18 cellular contexts compared by ENCODE assay signal in the genomic region with DNA sequence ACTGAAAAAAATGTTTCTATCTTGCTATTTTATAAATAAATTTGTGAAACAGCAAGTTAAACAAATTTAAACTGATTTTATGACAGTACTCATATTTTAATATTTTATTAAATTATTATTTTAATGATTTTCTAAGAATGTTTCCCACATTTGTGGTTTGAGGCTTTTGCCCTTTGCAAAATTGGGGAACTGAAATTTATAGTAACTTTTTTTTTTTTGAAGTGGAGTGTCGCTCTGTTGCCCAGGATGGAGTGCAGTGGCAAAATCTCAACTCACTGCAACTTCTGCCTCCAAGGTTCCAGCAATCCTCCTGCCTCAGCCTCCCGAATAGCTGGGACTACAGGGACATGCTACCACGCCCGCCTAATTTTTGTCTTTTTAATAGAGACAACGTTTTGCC. TPM values are rescaled to one million over a fixed set of nuclear protein-coding genes. Genes with fewer than 3 reads are reported as not detected.
A peak's percentile ranks its signal among the peaks of the same experiment; 100 is the strongest.
DNase-seq lines count a peak whose midpoint lies in the region; ATAC-seq, FAIRE-seq and TF ChIP-seq lines count a peak whose summit lies in the region.
"Had no signal": no experiment of that assay in that cellular context is flagged by ENCODE, and none has a peak within 500 bp of the region (broad histone marks: within the 10 kb centered on the region; RNA-seq: fewer than 3 reads in every experiment).

No MANE protein-coding gene starts in this region.

- H3K27me3 ChIP-seq in Karpas-422 (ENCODE audit: low read length): no peaks in the 10 kb centered on the region
- no peaks in the 10 kb centered on the region for H3K27me3 ChIP-seq in neuronal stem cell (ENCODE audit: control insufficient read depth in 3 of 3, insufficient read depth in 3 of 3, low read depth in 1 of 3, low read length in 3 of 3)
- H3K27me3 ChIP-seq in osteoblast (ENCODE audit: insufficient read depth, low read length): peaks cover 16% of the 10 kb centered on the region
- H3K27me3 ChIP-seq: BLaER1 had no signal

- no peak for TF ChIP-seq POLR2A in GM12891 (IDR thresholded peaks at IDR 0.05; ENCODE audit: low read depth, low read length)

- no peak overlapping the region for H4K8ac ChIP-seq in neuronal stem cell (ENCODE audit: low read depth, low read length)

- H3K27ac Mint-ChIP-seq in activated B cell treated with CpG ODN at 0.5 μM for 24 hours: peak overlapping the region; percentile 21
- H3K27ac Mint-ChIP-seq: CD8-positive, alpha-beta T cell had no signal

- H2BK12ac ChIP-seq in neuronal stem cell (ENCODE audit: low read length): no peak overlapping the region

- peaks cover 8% of the 10 kb centered on the region for H3K4me1 Mint-ChIP-seq in activated B cell treated with CpG ODN at 0.5 μM for 24 hours

- H3K4me2 ChIP-seq in Karpas-422 (ENCODE audit: low read depth, low read length, poor library complexity, severe bottlenecking): no peak overlapping the region
- no peak overlapping the region for H3K4me2 ChIP-seq in neuronal stem cell (ENCODE audit: insufficient read depth, low read length, poor library complexity, severe bottlenecking)
- no peak overlapping the region for H3K4me2 ChIP-seq in osteoblast (ENCODE audit: insufficient read depth, low read length)

- H4K20me1 ChIP-seq in Karpas-422 (ENCODE audit: insufficient read depth, low read depth, low read length) (no peaks in the 10 kb centered on the region), osteoblast (ENCODE audit: insufficient read depth, low read length) (no peaks in the 10 kb centered on the region)
- H4K20me1 ChIP-seq: BLaER1 had no signal

- no peak overlapping the region for H3K23ac ChIP-seq in neuronal stem cell (ENCODE audit: low read depth, low read length, poor library complexity)

- intact Hi-C loops in activated B cell treated with CpG ODN at 0.5 μM for 24 hours (cut with micrococcal nuclease): loop anchor here (1.0 kb wide), 1 partner anchor 22 kb away; the partner anchor contains the start of gene LYSMD3

- no peak overlapping the region for H3K18ac ChIP-seq in neuronal stem cell (ENCODE audit: low read length)

- no peaks in the 10 kb centered on the region for H3K9me2 ChIP-seq in Karpas-422 (replicated peaks; ENCODE audit: insufficient read depth, low read length)

- H3K79me1 ChIP-seq in neuronal stem cell (ENCODE audit: low read depth, low read length): no peaks in the 10 kb centered on the region

- H3K4ac ChIP-seq in neuronal stem cell (ENCODE audit: low read length): no peak overlapping the region

- H3K9ac ChIP-seq in Karpas-422 (ENCODE audit: low read length) (no peak overlapping the region), neuronal stem cell (ENCODE audit: low read depth, low read length, poor library complexity) (no peak overlapping the region)
- H3K9ac ChIP-seq: BLaER1 had no signal

- H3K14ac ChIP-seq in neuronal stem cell (ENCODE audit: low read length): no peak overlapping the region

- no peak overlapping the region for H2BK120ac ChIP-seq in neuronal stem cell (ENCODE audit: low read depth, low read length)

- H3K9me3 ChIP-seq in Karpas-422 (ENCODE audit: low read length): no peaks in the 10 kb centered on the region
- H3K9me3 ChIP-seq in neuronal stem cell (replicated peaks in 1 of 2; ENCODE audit: control insufficient read depth in 2 of 2, insufficient read depth in 1 of 2, low read depth in 1 of 2, low read length in 2 of 2): no peaks in the 10 kb centered on the region
- H3K9me3 ChIP-seq in osteoblast (ENCODE audit: low read depth, low read length): no peaks in the 10 kb centered on the region
- H3K9me3 ChIP-seq: BLaER1, SJSA1 had no signal

- POLR2A ChIA-PET in activated B cell treated with CpG ODN at 0.5 μM for 24 hours (lab: Charles Lee): no interaction called here

- H3K27ac ChIP-seq in Karpas-422 (ENCODE audit: low read length) (no peak overlapping the region), neuronal stem cell (replicated peaks; ENCODE audit: low read length) (no peak overlapping the region), osteoblast (ENCODE audit: low read depth, low read length) (no peak overlapping the region)
- H3K27ac ChIP-seq: BLaER1, SJSA1 had no signal

- FAIRE-seq in GM12891 (lab: Jason Lieb, UNC): no peak
- FAIRE-seq: H54 had no signal

- WGBS in neuronal stem cell (ENCODE audit: extremely low coverage in 2 of 2, insufficient read length in 2 of 2, insufficient replicate concordance in 1 of 2), 2 donors: no CpG with 5 or more reads among the region's 5 CpGs

- H3K79me2 ChIP-seq in Karpas-422 (ENCODE audit: low read length): no peaks in the 10 kb centered on the region
- H3K79me2 ChIP-seq in osteoblast (ENCODE audit: insufficient read depth, low read length): no peaks in the 10 kb centered on the region

- no peaks in the 10 kb centered on the region for H3K4me1 ChIP-seq in Karpas-422 (ENCODE audit: low read length)
- peaks cover 2 to 34% of the 10 kb centered on the region in 2 donors for H3K4me1 ChIP-seq in neuronal stem cell (ENCODE audit: control insufficient read depth in 2 of 2, insufficient read depth in 1 of 2, low read depth in 1 of 2, low read length in 2 of 2)
- H3K4me1 ChIP-seq in osteoblast (ENCODE audit: insufficient read depth, low read length): peaks cover 8% of the 10 kb centered on the region

- H2BK15ac ChIP-seq in neuronal stem cell (ENCODE audit: low read length): no peak overlapping the region

- CTCF ChIA-PET in activated B cell treated with CpG ODN at 0.5 μM for 24 hours (lab: Charles Lee): no interaction called here

- no peak for TF ChIP-seq CTCF in activated B cell treated with CpG ODN at 0.5 μM for 24 hours (IDR thresholded peaks at IDR 0.05)
- no peak for TF ChIP-seq CTCF in osteoblast (IDR thresholded peaks at IDR 0.05; ENCODE audit: extremely low read depth, low read depth, low read length)

- no peak overlapping the region for H4K91ac ChIP-seq in neuronal stem cell (ENCODE audit: low read depth, low read length, poor library complexity)

- no peak overlapping the region for H2BK5ac ChIP-seq in neuronal stem cell (ENCODE audit: low read length)

- H3K27me3 Mint-ChIP-seq in activated B cell treated with CpG ODN at 0.5 μM for 24 hours: peaks cover 25% of the 10 kb centered on the region

- H3K36me3 ChIP-seq in Karpas-422 (ENCODE audit: insufficient read depth, low read length): no peaks in the 10 kb centered on the region
- no peaks in the 10 kb centered on the region for H3K36me3 ChIP-seq in neuronal stem cell (replicated peaks in 1 of 2; ENCODE audit: control insufficient read depth in 2 of 2, insufficient read depth in 2 of 2, low read length in 2 of 2)
- H3K36me3 ChIP-seq in osteoblast (ENCODE audit: insufficient read depth, low read length): no peaks in the 10 kb centered on the region
- H3K36me3 ChIP-seq: BLaER1, SJSA1 had no signal

- no peak overlapping the region for H3K4me3 Mint-ChIP-seq in activated B cell treated with CpG ODN at 0.5 μM for 24 hours
- H3K4me3 Mint-ChIP-seq: CD8-positive, alpha-beta T cell had no signal

- no peak overlapping the region for H2AK5ac ChIP-seq in neuronal stem cell (ENCODE audit: low read depth, low read length)

- H3K4me3 ChIP-seq in Karpas-422 (ENCODE audit: low read length) (no peak overlapping the region), neuronal stem cell (ENCODE audit: low read length in 2 of 2) (no peak overlapping the region), osteoblast (ENCODE audit: insufficient read depth, low read length) (no peak overlapping the region)
- H3K4me3 ChIP-seq: BLaER1, SJSA1 had no signal

- no peak for DNase-seq in GM12891 (ENCODE audit: insufficient read length, low spot score)
- DNase-seq in NOMO-1 treated with dmso at 0.1 percent for 144 hours (lab: John Stamatoyannopoulos, UW; ENCODE audit: unreplicated experiment): peak; percentile 4
- DNase-seq in activated B cell treated with CpG ODN at 0.5 μM for 24 hours: no peak
- no peak for DNase-seq in Karpas-422
- no peak for DNase-seq in EL
- DNase-seq in neuronal stem cell (ENCODE audit: low spot score): no peak
- no peak for DNase-seq in osteoblast (ENCODE audit: insufficient read length, low spot score, missing footprints)
- DNase-seq: CD8-positive, alpha-beta T cell; GF-D8; MM.1S; NCI-H1694 treated with DMSO at 0.1 percent for 48 hours; NCI-H2081 treated with DMSO at 0.1 percent for 48 hours; NCI-H2171 treated with DMSO at 0.1 percent for 48 hours; NCI-H524 treated with DMSO at 0.1 percent for 48 hours had no signal

- no peaks in the 10 kb centered on the region for H3K36me3 Mint-ChIP-seq in activated B cell treated with CpG ODN at 0.5 μM for 24 hours (ENCODE audit: low read depth)
- H3K36me3 Mint-ChIP-seq: CD8-positive, alpha-beta T cell had no signal

- ATAC-seq in activated B cell treated with CpG ODN at 0.5 μM for 24 hours (ENCODE audit: low read depth): no peak
- ATAC-seq: CD8-positive, alpha-beta T cell; Panc1 had no signal

- H2AFZ ChIP-seq in Karpas-422 (ENCODE audit: low read length) (no peak overlapping the region), neuronal stem cell (ENCODE audit: low read length) (no peak overlapping the region), osteoblast (ENCODE audit: low read length) (no peak overlapping the region)

- H3K9me3 Mint-ChIP-seq in activated B cell treated with CpG ODN at 0.5 μM for 24 hours: no peaks in the 10 kb centered on the region
- H3K9me3 Mint-ChIP-seq: CD8-positive, alpha-beta T cell had no signal

TF ChIP-seq in GM12891, 5 proteins besides CTCF, POLR2A, EP300 and RAD21:
- TF ChIP-seq TAF1 (IDR thresholded peaks at IDR 0.05; ENCODE audit: low read depth, low read length) (no peak), SPI1 (IDR thresholded peaks at IDR 0.05; ENCODE audit: low read depth, low read length) (peak; percentile 83), POLR2AphosphoS5 (IDR thresholded peaks at IDR 0.05; ENCODE audit: low read depth, low read length) (no peak)
TF ChIP-seq in GM12891: peak in this region for 1.

RNA-seq across cellular contexts. Expression of gene ADGRV1, which starts 7.2 kb away (rescaled TPM):
- polyA plus RNA-seq in GM12891 (2012; ENCODE audit: low read depth, missing spikeins): 8.5 TPM
- total RNA-seq in activated B cell treated with CpG ODN at 0.5 μM for 24 hours (0.13 TPM in 1 of 2 replicates, not detected in the other), osteoblast (under 0.01 TPM in 1 of 2 replicates, not detected in the other)
- 0.04 TPM in 1 of 2 replicates, not detected in the other for total RNA-seq in Karpas-422 (2014; rRNA removed; shearing (Covaris generic); ENCODE audit: low replicate concordance)
- polyA plus RNA-seq in neuronal stem cell (2013, experiment 1 of 2): 12.6 TPM
- 12.8 TPM for polyA plus RNA-seq in neuronal stem cell (2013, experiment 2 of 2)

RNA-seq across cellular contexts. Expression of gene LYSMD3, which starts 22.0 kb away (rescaled TPM):
- 5.5 TPM for polyA plus RNA-seq in GM12891 (2012; ENCODE audit: low read depth, missing spikeins)
- total RNA-seq in activated B cell treated with CpG ODN at 0.5 μM for 24 hours (18.3 and 18.4 TPM in 2 replicates), osteoblast (17.7 and 19.2 TPM in 2 replicates)
- 5.2 and 18.5 TPM in 2 replicates for total RNA-seq in Karpas-422 (2014; rRNA removed; shearing (Covaris generic); ENCODE audit: low replicate concordance)
- 7.0 TPM for polyA plus RNA-seq in neuronal stem cell (2013, experiment 1 of 2)
- 7.3 TPM for polyA plus RNA-seq in neuronal stem cell (2013, experiment 2 of 2)
